8 cellular contexts compared by ENCODE assay signal in genomic region chr10:61974611-61975010, GRCh38.
DNase-seq lines count a peak whose midpoint lies in the region; ATAC-seq, FAIRE-seq and TF ChIP-seq lines count a peak whose summit lies in the region.

No MANE protein-coding gene starts in this region.

- H3K27me3 ChIP-seq in ovary: no peaks in the 10 kb centered on the region

- H3K36me3 ChIP-seq in ovary: no peaks in the 10 kb centered on the region

- FAIRE-seq in GM18507 (lab: Jason Lieb, UNC) (peak; percentile 5), endometrium (lab: Jason Lieb, UNC) (peak; percentile 73)

- H3K4me3 ChIP-seq in ovary: no peak overlapping the region

- TF ChIP-seq POLR2A in ovary (IDR thresholded peaks at IDR 0.05): no peak

- H3K9me3 ChIP-seq in ovary: no peaks in the 10 kb centered on the region

- H3K27ac ChIP-seq in ovary: no peak overlapping the region

- peaks cover 3% of the 10 kb centered on the region for H3K4me1 ChIP-seq in ovary (ENCODE audit: insufficient read depth)

- no peak for ATAC-seq in HG02642 (IDR thresholded peaks at IDR 0.05; ENCODE audit: poor library complexity, unreplicated experiment)

- no peak for TF ChIP-seq CTCF in ovary (IDR thresholded peaks at IDR 0.05)

- WGBS in ovary, 3 donors: 34 to 42% (median 39%) methylated on average over 6 of the region's 6 CpGs

- DNase-seq in GM18507 (ENCODE audit: extremely low spot score, insufficient read length, low read depth) (no peak), NCI-H2227 (lab: John Stamatoyannopoulos, UW; ENCODE audit: unreplicated experiment) (peak; percentile 76), ovary (peak; percentile 36 to 72 (median 49)), NCI-H1092 treated with DMSO at 0.1 percent for 48 hours (lab: John Stamatoyannopoulos, UW) (no peak), hepatic stellate cell (ENCODE audit: low spot score) (no peak), SKM-1 (lab: John Stamatoyannopoulos, UW; ENCODE audit: unreplicated experiment) (no peak)

- no peak for TF ChIP-seq EP300 in ovary (IDR thresholded peaks at IDR 0.05)

- intact Hi-C loops in ovary (cut with DNase I): no loop called here

Comparison
In these comparisons a context has a peak if more than half of its experiments do, and no peak if none do; other contexts are left out.
1. DNase-seq: peak in NCI-H2227 (single experiment) and ovary (5 of 5); none in GM18507 (single experiment), NCI-H1092 treated with DMSO at 0.1 percent for 48 hours (single experiment), hepatic stellate cell (single experiment) and SKM-1 (single experiment).